Comparison of ENCODE assay signal across 23 cellular contexts in genomic region chr16:6484121-6484520, GRCh38.
A peak's percentile ranks its signal among the peaks of the same experiment; 100 is the strongest.
DNase-seq lines count a peak whose midpoint lies in the region; ATAC-seq lines count a peak whose summit lies in the region.
"Had no signal": no experiment of that assay in that cellular context is flagged by ENCODE, and none has a peak within 500 bp of the region (broad histone marks: within the 10 kb centered on the region; RNA-seq: fewer than 3 reads in every experiment).

No MANE protein-coding gene starts in this region.

- H3K27ac ChIP-seq in angular gyrus (ENCODE audit: low read depth, low read length) (peak overlapping the region; percentile 48), iPS-18a (ENCODE audit: low read length) (no peak overlapping the region)
- H3K27ac ChIP-seq: right atrium auricular region, suprapubic skin had no signal

- peaks cover 21% of the 10 kb centered on the region for H3K27me3 ChIP-seq in iPS-18a (ENCODE audit: control insufficient read depth, insufficient read depth, low read length)
- H3K27me3 ChIP-seq in MG63: peaks cover 40% of the 10 kb centered on the region
- H3K27me3 ChIP-seq: right atrium auricular region had no signal

- no peak for ATAC-seq in GM19035 (IDR thresholded peaks at IDR 0.05; ENCODE audit: unreplicated experiment)
- ATAC-seq: SK-N-SH treated with all-trans-retinoic acid at 6 μM for 48 hours had no signal

- H3K4me3 ChIP-seq in iPS-18a (ENCODE audit: low read length): peak overlapping the region; percentile 69
- H3K4me3 ChIP-seq in MG63: no peak overlapping the region
- H3K4me3 ChIP-seq: right atrium auricular region, smooth muscle cell, suprapubic skin had no signal

- DNase-seq in NCI-H82 (lab: John Stamatoyannopoulos, UW): peak; percentile 28
- DNase-seq in NCI-H82 treated with DMSO at 0.1 percent for 48 hours (lab: John Stamatoyannopoulos, UW; ENCODE audit: unreplicated experiment): no peak
- peak; percentile 26 for DNase-seq in pons (ENCODE audit: low spot score)
- no peak for DNase-seq in T-helper 2 cell
- no peak for DNase-seq in MG63
- DNase-seq: activated CD4-positive, CD25-positive, alpha-beta regulatory T cell; activated gamma-delta T cell treated with Interleukin-2 at 50 U/mL for 16 hours; activated T-cell treated with anti-CD3 and anti-CD28 coated beads, Interleukin-2, amount 50 U/mL, for 24 hours; Calu3; central memory CD4-positive, alpha-beta T cell; DMS79; Karpas-422; NCI-H1417 treated with DMSO at 0.1 percent for 48 hours; NCI-H446 treated with DMSO at 0.1 percent for 48 hours; Right ventricle myocardium superior; stimulated activated naive CD4-positive, alpha-beta T cell had no signal

- peaks cover 4% of the 10 kb centered on the region for H3K4me1 ChIP-seq in iPS-18a (ENCODE audit: control insufficient read depth, low read depth, low read length)
- H3K4me1 ChIP-seq: right atrium auricular region, suprapubic skin had no signal

- H3K9me3 ChIP-seq in iPS-18a (ENCODE audit: control insufficient read depth, low read depth, low read length): no peaks in the 10 kb centered on the region
- H3K9me3 ChIP-seq in MG63: no peaks in the 10 kb centered on the region
- H3K9me3 ChIP-seq: right atrium auricular region, suprapubic skin had no signal

- H3K9ac ChIP-seq in iPS-18a (ENCODE audit: low read length): no peak overlapping the region

- H3K36me3 ChIP-seq in iPS-18a (ENCODE audit: control insufficient read depth, low read depth, low read length) (no peaks in the 10 kb centered on the region), MG63 (no peaks in the 10 kb centered on the region)
- H3K36me3 ChIP-seq: right atrium auricular region, suprapubic skin had no signal

Comparison
In these comparisons a context has a peak if more than half of its experiments do, and no peak if none do; other contexts are left out.
1. DNase-seq: peak in NCI-H82 (single experiment) and pons (single experiment); none in NCI-H82 treated with DMSO at 0.1 percent for 48 hours (single experiment), T-helper 2 cell (0 of 5) and MG63 (single experiment).